8 cellular contexts compared by ENCODE assay signal in the genomic region with DNA sequence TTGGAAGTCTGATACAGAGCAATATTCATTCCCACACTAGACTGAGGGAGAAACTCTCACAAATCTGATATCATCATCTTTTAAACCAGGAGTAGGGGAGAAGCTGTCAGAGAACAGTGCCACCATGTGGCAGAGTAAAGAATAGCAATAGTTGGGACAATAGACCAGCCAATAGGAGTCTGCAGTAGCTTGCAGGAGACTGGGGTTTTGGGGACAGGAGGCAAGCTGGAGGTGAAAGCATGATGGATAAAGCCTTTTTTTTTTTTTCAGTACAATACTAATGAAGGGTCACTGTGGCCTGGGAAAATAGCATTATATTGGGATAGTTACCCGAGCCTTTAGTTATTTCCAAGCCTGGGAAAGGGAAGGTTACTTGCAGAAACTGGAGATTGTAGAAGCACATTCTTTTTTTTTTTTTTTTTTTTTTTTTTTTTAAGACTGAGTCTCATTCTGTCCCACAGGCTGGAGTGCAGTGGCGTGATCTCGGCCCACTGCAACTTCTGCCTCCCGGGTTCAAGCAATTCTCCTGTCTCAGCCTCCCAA.
A peak's percentile ranks its signal among the peaks of the same experiment; 100 is the strongest.
DNase-seq lines count a peak whose midpoint lies in the region; ATAC-seq and TF ChIP-seq lines count a peak whose summit lies in the region.

No MANE protein-coding gene starts in this region.

- H3K4me2 ChIP-seq in HCT116 (ENCODE audit: low read length) (no peak overlapping the region), Loucy (ENCODE audit: low read depth, low read length, poor library complexity, severe bottlenecking) (peak overlapping the region; percentile 22)

- H2AFZ ChIP-seq in HCT116 (ENCODE audit: low read depth, low read length, poor library complexity, severe bottlenecking) (peak overlapping the region; percentile 84), Loucy (ENCODE audit: low read length) (no peak overlapping the region)

- intact Hi-C loops in HCT116 (cut with micrococcal nuclease), result loop anchor here (1.0 kb wide), 2 partner anchors 48 to 436 kb away; no protein-coding TSS in a partner anchor

- TF ChIP-seq RAD21 in HCT116 (IDR thresholded peaks at IDR 0.05; ENCODE audit: low read depth), result peak; percentile 71

- DNase-seq in HCT116 (ENCODE audit: low read depth, low spot score) (peak; percentile 59), SJCRH30 (peak; percentile 70 to 94), globus pallidus (ENCODE audit: low spot score) (peak; percentile 77), progenitor cell of endocrine pancreas (ENCODE audit: low spot score, unreplicated experiment) (peak; percentile 45), mesenteric fat pad (ENCODE audit: low spot score) (no peak)
- peak; percentile 62 for DNase-seq in activated naive CD4-positive, alpha-beta T cell treated with Interleukin-2 at 50 U/mL for 16 hours

- TF ChIP-seq CTCF in GM12801 (IDR thresholded peaks at IDR 0.05; ENCODE audit: extremely low read depth, insufficient read length) (peak; percentile 10), HCT116 (IDR thresholded peaks at IDR 0.05 in 2 of 3, conservative IDR thresholded peaks at IDR 0.05 in 1 of 3; ENCODE audit: borderline replicate concordance in 1 of 3, insufficient read depth in 1 of 3, low read depth in 2 of 3, low read length in 2 of 3) (peak; percentile 48 to 92 (median 76); a peak in 5 of 6 replicates), Loucy (conservative IDR thresholded peaks at IDR 0.05; ENCODE audit: low read length) (peak; percentile 94), progenitor cell of endocrine pancreas (IDR thresholded peaks at IDR 0.05; ENCODE audit: unreplicated experiment) (peak; percentile 94)

- no peak overlapping the region for H3K27ac ChIP-seq in HCT116 (ENCODE audit: low read depth, low read length)
- H3K27ac ChIP-seq in SJCRH30, result no peak overlapping the region

- H3K9me2 ChIP-seq in HCT116 (ENCODE audit: insufficient read depth) (no peaks in the 10 kb centered on the region), Loucy (replicated peaks; ENCODE audit: low read depth, low read length) (no peaks in the 10 kb centered on the region)

- H4K20me1 ChIP-seq in HCT116 (ENCODE audit: insufficient read depth) (no peaks in the 10 kb centered on the region), Loucy (ENCODE audit: insufficient read depth, low read length, poor library complexity, severe bottlenecking) (no peaks in the 10 kb centered on the region)

- RAD21 ChIA-PET in HCT116 (lab: Charles Lee; ENCODE audit: low non-redundant PET in 1 of 2, low total read pairs in 2 of 2, uncharacterized antibody in 2 of 2, unreplicated experiment in 2 of 2), result interaction anchor here (0.8 to 1.5 kb wide), 3 partner anchors 48 to 67 kb away, joined by 3 to 7 read pairs (median 4); no protein-coding TSS in a partner anchor

- no peaks in the 10 kb centered on the region for H3F3A ChIP-seq in Loucy (ENCODE audit: low read depth)

- no peaks in the 10 kb centered on the region for H3K36me3 Mint-ChIP-seq in progenitor cell of endocrine pancreas (ENCODE audit: insufficient read depth)

- H3K9me3 Mint-ChIP-seq in progenitor cell of endocrine pancreas (ENCODE audit: low read depth), result no peaks in the 10 kb centered on the region

- no peaks in the 10 kb centered on the region for H3K27me3 Mint-ChIP-seq in progenitor cell of endocrine pancreas

- no peak for TF ChIP-seq POLR2A in HCT116 (IDR thresholded peaks at IDR 0.05; ENCODE audit: borderline replicate concordance, extremely low read depth, insufficient read depth, insufficient read length)

- no TSS peak for BruUV-seq in HCT116 (replicated peaks; lab: Mats Ljungman, UMichigan)

- H3K27me3 ChIP-seq in HCT116 (ENCODE audit: insufficient read depth, low read length) (0 out of 2 replicates have a peak, but pooled peaks cover 8% of the 10 kb centered on the region), Loucy (ENCODE audit: insufficient read depth, low read length, poor library complexity, severe bottlenecking) (no peaks in the 10 kb centered on the region), SJCRH30 (no peaks in the 10 kb centered on the region; the same call in 1 of the 2 replicates)

- H3K4me1 ChIP-seq in HCT116 (ENCODE audit: control insufficient read depth in 1 of 2, insufficient read depth in 2 of 2, low read length in 2 of 2), result no peaks in the 10 kb centered on the region
- H3K4me1 ChIP-seq in Loucy (ENCODE audit: insufficient read depth, low read length, poor library complexity, severe bottlenecking), result peaks cover 13% of the 10 kb centered on the region
- no peaks in the 10 kb centered on the region for H3K4me1 ChIP-seq in SJCRH30

- POLR2A ChIA-PET in HCT116 (lab: Charles Lee), result no interaction called here

- H3K9me3 ChIP-seq in HCT116 (ENCODE audit: control insufficient read depth in 1 of 2, insufficient read depth in 1 of 2, low read depth in 1 of 2, low read length in 2 of 2) (no peaks in the 10 kb centered on the region), Loucy (ENCODE audit: insufficient read depth, low read depth, low read length) (no peaks in the 10 kb centered on the region), SJCRH30 (replicated peaks) (no peaks in the 10 kb centered on the region)

- H3K36me3 ChIP-seq in HCT116 (ENCODE audit: control insufficient read depth in 1 of 2, insufficient read depth in 2 of 2, low read length in 2 of 2), result no peaks in the 10 kb centered on the region
- no peaks in the 10 kb centered on the region; the same call in 1 of the 2 replicates for H3K36me3 ChIP-seq in Loucy (ENCODE audit: insufficient read depth, low read length)
- no peaks in the 10 kb centered on the region for H3K36me3 ChIP-seq in SJCRH30

- H3K4me3 Mint-ChIP-seq in progenitor cell of endocrine pancreas (ENCODE audit: low read depth), result no peak overlapping the region

- H3K4me1 Mint-ChIP-seq in progenitor cell of endocrine pancreas (ENCODE audit: low read depth), result peaks cover 9% of the 10 kb centered on the region

- H3K27ac Mint-ChIP-seq in progenitor cell of endocrine pancreas, result no peak overlapping the region

- H3K4me3 ChIP-seq in HCT116 (replicated peaks in 1 of 2; ENCODE audit: low read depth in 1 of 2, low read length in 2 of 2), result no peak overlapping the region
- no peak overlapping the region for H3K4me3 ChIP-seq in Loucy (ENCODE audit: low read length, poor library complexity, severe bottlenecking)
- H3K4me3 ChIP-seq in SJCRH30, result no peak overlapping the region

- H3K79me2 ChIP-seq in HCT116 (ENCODE audit: insufficient read depth, low read length) (no peaks in the 10 kb centered on the region), Loucy (ENCODE audit: insufficient read depth, low read length) (no peaks in the 10 kb centered on the region)

- ATAC-seq in HCT116, result peak; percentile 99

- H3K9ac ChIP-seq in HCT116 (ENCODE audit: low read length), result no peak overlapping the region
- no peak overlapping the region for H3K9ac ChIP-seq in Loucy (ENCODE audit: low read depth, low read length, poor library complexity, severe bottlenecking)

- CTCF ChIA-PET in HCT116 (lab: Charles Lee), result interaction anchor here (0.7 to 2.7 kb wide), 18 partner anchors 8 to 894 kb away, joined by 3 to 57 read pairs (median 4); no protein-coding TSS in a partner anchor

TF ChIP-seq in HCT116, 20 proteins besides CTCF, POLR2A, EP300 and RAD21 (continues in another document):
- no peak for TF ChIP-seq POLR2AphosphoS5 (IDR thresholded peaks at IDR 0.05; ENCODE audit: low read depth, low read length)
- TF ChIP-seq, protein P1, sequence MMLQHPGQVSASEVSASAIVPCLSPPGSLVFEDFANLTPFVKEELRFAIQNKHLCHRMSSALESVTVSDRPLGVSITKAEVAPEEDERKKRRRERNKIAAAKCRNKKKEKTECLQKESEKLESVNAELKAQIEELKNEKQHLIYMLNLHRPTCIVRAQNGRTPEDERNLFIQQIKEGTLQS (IDR thresholded peaks at IDR 0.05), result no peak
- no peak for TF ChIP-seq SRF (IDR thresholded peaks at IDR 0.05; ENCODE audit: low read depth)
- TF ChIP-seq YY1 (IDR thresholded peaks at IDR 0.05; ENCODE audit: extremely low read depth, insufficient replicate concordance, low read depth, low read length), result no peak
- no peak for TF ChIP-seq TCF7L2 (IDR thresholded peaks at IDR 0.05; ENCODE audit: borderline replicate concordance, extremely low read depth, insufficient read depth, insufficient read length)
- TF ChIP-seq EZH2phosphoT487 (IDR thresholded peaks at IDR 0.05; ENCODE audit: borderline replicate concordance), result no peak
- no peak for TF ChIP-seq ELF1 (IDR thresholded peaks at IDR 0.05; ENCODE audit: borderline replicate concordance, low read depth)
- no peak for TF ChIP-seq ZBTB33 (IDR thresholded peaks at IDR 0.05; ENCODE audit: extremely low read depth, insufficient replicate concordance, low read length)

Comparison
In these comparisons a context has a peak if more than half of its experiments do, and no peak if none do; other contexts are left out.
1. CTCF ChIP-seq: peak in every context shown above with its lines; median percentile 94 in Loucy; 94 in progenitor cell of endocrine pancreas; 76 in HCT116; 10 in GM12801.